9 cellular contexts compared by ENCODE assay signal in genomic region chr1:85230305-85230977, GRCh38. TPM values are rescaled to one million over a fixed set of nuclear protein-coding genes. Genes with fewer than 3 reads are reported as not detected.
DNase-seq lines count a peak whose midpoint lies in the region; ATAC-seq and TF ChIP-seq lines count a peak whose summit lies in the region.
"Had no signal": no experiment of that assay in that cellular context is flagged by ENCODE, and none has a peak within 500 bp of the region (broad histone marks: within the 10 kb centered on the region; RNA-seq: fewer than 3 reads in every experiment).

No MANE protein-coding gene starts in this region.

- DNase-seq in AG20443 (ENCODE audit: low spot score), result peak; percentile 14
- DNase-seq in RWPE2 (ENCODE audit: low spot score), result no peak
- DNase-seq in fibroblast of the aortic adventitia (ENCODE audit: low read depth), result no peak
- DNase-seq in activated gamma-delta T cell treated with Interleukin-2 at 50 U/mL for 16 hours, result no peak
- no peak for DNase-seq in NOMO-1 (lab: John Stamatoyannopoulos, UW; ENCODE audit: unreplicated experiment in 2 of 2)
- DNase-seq in T-helper 2 cell treated with Interferon-gamma antibody and Interleukin-4, amounts not matched to agents 5 μg/mL and 100 μg/mL, for 36 hours (ENCODE audit: low spot score), result no peak
- DNase-seq: cerebellar nuclear complex had no signal

- peaks cover 3% of the 10 kb centered on the region for H3K4me1 Mint-ChIP-seq in T-helper 2 cell treated with Interferon-gamma antibody and Interleukin-4, amounts not matched to agents 5 μg/mL and 100 μg/mL, for 36 hours (ENCODE audit: low read depth)

- no peak overlapping the region for H3K27ac ChIP-seq in RWPE2 (ENCODE audit: poor library complexity, severe bottlenecking)

- H3K27me3 ChIP-seq in RWPE2 (ENCODE audit: insufficient read depth, poor library complexity, severe bottlenecking), result no peaks in the 10 kb centered on the region

- H3K27ac Mint-ChIP-seq in T-helper 2 cell treated with Interferon-gamma antibody and Interleukin-4, amounts not matched to agents 5 μg/mL and 100 μg/mL, for 36 hours, result no peak overlapping the region

- no peaks in the 10 kb centered on the region for H3K36me3 Mint-ChIP-seq in T-helper 2 cell treated with Interferon-gamma antibody and Interleukin-4, amounts not matched to agents 5 μg/mL and 100 μg/mL, for 36 hours (ENCODE audit: low read depth)

- H3K4me3 ChIP-seq in RWPE2 (ENCODE audit: severe bottlenecking) (no peak overlapping the region), fibroblast of the aortic adventitia (ENCODE audit: low read depth, low read length) (no peak overlapping the region)

- TF ChIP-seq CTCF in GM12872 (IDR thresholded peaks at IDR 0.05; ENCODE audit: insufficient read depth, low read depth, low read length) (peak; percentile 53; the same call in 2 of the 3 replicates), RWPE2 (IDR thresholded peaks at IDR 0.05; ENCODE audit: poor library complexity, severe bottlenecking) (peak; percentile 21), fibroblast of the aortic adventitia (IDR thresholded peaks at IDR 0.05; ENCODE audit: insufficient read depth, low read length) (peak; percentile 27)

- no peaks in the 10 kb centered on the region for H3K4me1 ChIP-seq in RWPE2 (ENCODE audit: insufficient read depth, poor library complexity, severe bottlenecking)

- H3K9me3 ChIP-seq in RWPE2 (ENCODE audit: severe bottlenecking), result no peaks in the 10 kb centered on the region

- no peaks in the 10 kb centered on the region for H3K9me3 Mint-ChIP-seq in T-helper 2 cell treated with Interferon-gamma antibody and Interleukin-4, amounts not matched to agents 5 μg/mL and 100 μg/mL, for 36 hours

- peaks cover 12% of the 10 kb centered on the region for H3K27me3 Mint-ChIP-seq in T-helper 2 cell treated with Interferon-gamma antibody and Interleukin-4, amounts not matched to agents 5 μg/mL and 100 μg/mL, for 36 hours (ENCODE audit: low read depth)

- no peaks in the 10 kb centered on the region for H3K36me3 ChIP-seq in RWPE2 (ENCODE audit: low read depth)

- ATAC-seq in RWPE2 (ENCODE audit: low read depth) (no peak), HG03354 (IDR thresholded peaks at IDR 0.05; ENCODE audit: poor library complexity, severe bottlenecking, unreplicated experiment) (no peak)

- no peak overlapping the region for H3K4me3 Mint-ChIP-seq in T-helper 2 cell treated with Interferon-gamma antibody and Interleukin-4, amounts not matched to agents 5 μg/mL and 100 μg/mL, for 36 hours

RNA-seq across cellular contexts. Expression of gene C1orf52, which starts 29.0 kb away (rescaled TPM):
- 9.2 and 10.8 TPM in 2 replicates for total RNA-seq in fibroblast of the aortic adventitia (ENCODE audit: low replicate concordance)

RNA-seq across cellular contexts. Expression of gene SYDE2, which starts 29.6 kb away (rescaled TPM):
- 5.2 and 6.5 TPM in 2 replicates for total RNA-seq in fibroblast of the aortic adventitia (ENCODE audit: low replicate concordance)

RNA-seq across cellular contexts. Expression of gene BCL10, which starts 46.0 kb away (rescaled TPM):
- total RNA-seq in fibroblast of the aortic adventitia (ENCODE audit: low replicate concordance), result 36.0 and 44.7 TPM in 2 replicates
